Comparison of ENCODE assay signal across 9 cellular contexts in the genomic region with DNA sequence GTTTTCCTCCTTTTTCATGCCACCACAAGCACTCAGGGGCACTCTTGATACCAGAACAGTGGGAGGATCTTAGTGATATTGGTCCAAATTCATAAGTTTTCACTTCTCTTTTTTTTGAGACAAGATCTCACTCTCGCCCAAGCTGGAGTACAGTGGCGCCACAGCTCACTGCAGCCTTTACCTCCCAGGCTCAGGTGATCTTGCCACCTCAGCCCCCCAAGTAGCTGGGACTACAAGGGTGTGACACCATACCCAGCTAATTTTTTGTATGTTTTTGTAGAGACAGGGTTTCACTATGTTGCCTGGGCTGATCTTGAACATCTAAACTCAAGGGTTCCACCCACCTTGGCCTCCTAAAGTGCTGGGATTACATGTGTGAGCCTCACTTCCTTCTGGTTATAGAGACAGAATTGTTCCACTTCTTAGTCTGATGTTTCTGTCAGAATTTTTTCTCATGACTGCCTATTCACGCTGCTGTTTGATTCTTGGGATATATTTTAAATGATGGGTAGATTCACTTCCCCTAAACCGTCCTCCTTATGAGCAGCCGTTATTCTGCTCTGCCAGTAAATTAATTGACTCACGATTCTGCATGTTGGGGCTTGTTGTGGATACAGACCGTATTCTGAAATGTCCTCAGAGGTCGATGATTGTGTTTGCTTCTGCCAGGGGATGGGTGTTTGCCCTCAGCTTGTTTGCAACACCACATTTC. TPM values are rescaled to one million over a fixed set of nuclear protein-coding genes. Genes with fewer than 3 reads are reported as not detected.
DNase-seq lines count a peak whose midpoint lies in the region; ATAC-seq and TF ChIP-seq lines count a peak whose summit lies in the region.
"Had no signal": no experiment of that assay in that cellular context is flagged by ENCODE, and none has a peak within 500 bp of the region (broad histone marks: within the 10 kb centered on the region; RNA-seq: fewer than 3 reads in every experiment).

No MANE protein-coding gene starts in this region.

- no peaks in the 10 kb centered on the region for H3K36me3 ChIP-seq in mucosa of descending colon (ENCODE audit: low read depth)
- H3K36me3 ChIP-seq in aorta (ENCODE audit: control insufficient read depth in 1 of 2, insufficient read depth in 2 of 2, low read length in 1 of 2): peaks cover 13 to 14% of the 10 kb centered on the region in 2 donors

- H3K4me3 ChIP-seq in mucosa of descending colon (no peak overlapping the region), aorta (ENCODE audit: low read length in 2 of 2) (no peak overlapping the region)

- peak; percentile 70 for ATAC-seq in GM19023 (IDR thresholded peaks at IDR 0.05; ENCODE audit: unreplicated experiment)
- ATAC-seq in HG02759 (IDR thresholded peaks at IDR 0.05; ENCODE audit: unreplicated experiment): peak; percentile 75
- peak; percentile 28 for ATAC-seq in mucosa of descending colon
- no peak for ATAC-seq in aorta (ENCODE audit: low FRiP score)

- DNase-seq in MV-4-11 (lab: John Stamatoyannopoulos, UW): peak; percentile 98
- no peak for DNase-seq in mucosa of descending colon
- no peak for DNase-seq in LoVo (ENCODE audit: low spot score)
- DNase-seq in substantia nigra (lab: John Stamatoyannopoulos, UW): no peak
- DNase-seq in aorta: no peak
- no peak for DNase-seq in COLO829 (ENCODE audit: low spot score)
- DNase-seq: GOT3 had no signal

- no peaks in the 10 kb centered on the region for H3K4me1 ChIP-seq in mucosa of descending colon (ENCODE audit: low read depth)
- H3K4me1 ChIP-seq in aorta (ENCODE audit: control insufficient read depth in 1 of 2, insufficient read depth in 2 of 2, low read length in 2 of 2): no peaks in the 10 kb centered on the region

- H3K27me3 ChIP-seq in aorta (ENCODE audit: control insufficient read depth in 1 of 2, insufficient read depth in 2 of 2, low read length in 1 of 2): no peaks in the 10 kb centered on the region

- WGBS in aorta, 2 donors: 96 to 97% methylated on average over 8 of the region's 8 CpGs

- H3K27ac ChIP-seq in substantia nigra (ENCODE audit: low read depth, low read length, poor library complexity, severe bottlenecking) (no peak overlapping the region), aorta (ENCODE audit: low read depth in 1 of 2, low read length in 2 of 2) (no peak overlapping the region)

- H3K9me3 ChIP-seq in mucosa of descending colon (no peaks in the 10 kb centered on the region), aorta (ENCODE audit: control insufficient read depth, low read length) (peaks cover 2% of the 10 kb centered on the region)

- TF ChIP-seq CTCF in mucosa of descending colon (IDR thresholded peaks at IDR 0.05): no peak

- intact Hi-C loops in mucosa of descending colon (cut with DNase I, micrococcal nuclease): no loop called here
- intact Hi-C loops in aorta (cut with DNase I): no loop called here

RNA-seq across cellular contexts. Expression of gene MTAP, which starts 30.8 kb away (rescaled TPM):
- total RNA-seq in mucosa of descending colon: 10 to 100 TPM; 28.6 to 42.7 (median 32.4) TPM
- total RNA-seq in aorta: 10 to 100 TPM; 28.5 to 41.1 TPM
- 10 to 100 TPM in 1 of 2 donors, 1 to 10 TPM in 1; 4.0 to 10.9 TPM for polyA plus RNA-seq in aorta
